In the genomic region with DNA sequence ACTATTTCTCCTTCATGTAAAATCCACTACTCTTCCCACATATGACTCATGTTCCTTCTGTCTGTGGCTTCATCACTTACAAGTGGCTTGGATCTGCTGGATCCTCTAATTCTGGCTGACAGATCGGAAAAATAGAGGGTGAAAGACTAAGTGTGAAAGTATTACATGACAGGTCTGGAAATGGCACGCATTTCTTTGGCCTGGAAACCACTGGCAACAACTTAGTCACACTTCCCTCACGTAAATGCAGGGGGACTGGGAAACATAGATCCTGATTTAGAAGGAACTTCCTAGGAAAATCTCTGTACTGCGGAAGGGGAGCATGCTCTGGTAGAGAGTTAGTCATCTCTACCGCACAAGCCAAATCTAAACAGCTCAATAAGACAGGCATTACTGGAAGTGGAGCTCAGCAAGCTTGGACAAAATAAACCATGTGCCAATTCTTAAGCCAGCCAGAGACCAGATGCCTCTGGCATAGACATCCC, we compare ENCODE assay signal across 9 cellular contexts.
DNase-seq lines count a peak whose midpoint lies in the region; ATAC-seq, FAIRE-seq and TF ChIP-seq lines count a peak whose summit lies in the region.
"Had no signal": no experiment of that assay in that cellular context is flagged by ENCODE, and none has a peak within 500 bp of the region (broad histone marks: within the 10 kb centered on the region; RNA-seq: fewer than 3 reads in every experiment).

No MANE protein-coding gene starts in this region.

- no peaks in the 10 kb centered on the region for H3K4me1 Mint-ChIP-seq in activated CD8-positive, alpha-beta memory T cell treated with anti-CD3 and anti-CD28 coated beads, Interleukin-2, amount 10 ng/mL, durations not matched to agents 7 days and 5 days

- intact Hi-C loops in breast epithelium (cut with DNase I; ENCODE audit: low total_unique reads), result no loop called here

- no peaks in the 10 kb centered on the region for H3K36me3 Mint-ChIP-seq in activated CD8-positive, alpha-beta memory T cell treated with anti-CD3 and anti-CD28 coated beads, Interleukin-2, amount 10 ng/mL, durations not matched to agents 7 days and 5 days

- DNase-seq in LHCN-M2 (ENCODE audit: low read depth) (peak; percentile 99), breast epithelium (ENCODE audit: low spot score in 2 of 2) (no peak), iris pigment epithelial cell (ENCODE audit: low read depth) (peak; percentile 93), thoracic aorta (ENCODE audit: low spot score) (peak; percentile 22), GM19239 (ENCODE audit: insufficient read length, low spot score) (no peak), NCI-H82 (lab: John Stamatoyannopoulos, UW) (no peak), retina (no peak)
- no peak for DNase-seq in activated CD8-positive, alpha-beta memory T cell treated with anti-CD3 and anti-CD28 coated beads, Interleukin-2, amount 10 ng/mL, durations not matched to agents 7 days and 5 days
- DNase-seq: KBM-7 had no signal

- H3K27ac Mint-ChIP-seq in activated CD8-positive, alpha-beta memory T cell treated with anti-CD3 and anti-CD28 coated beads, Interleukin-2, amount 10 ng/mL, durations not matched to agents 7 days and 5 days, result no peak overlapping the region

- peak overlapping the region; percentile 41 to 72 for H3K27ac ChIP-seq in breast epithelium
- peak overlapping the region; percentile 45 to 52 for H3K27ac ChIP-seq in thoracic aorta

- FAIRE-seq in GM19239 (lab: Jason Lieb, UNC), result no peak

- H3K27me3 ChIP-seq in breast epithelium (no peaks in the 10 kb centered on the region), thoracic aorta (replicated peaks; ENCODE audit: insufficient read depth) (no peaks in the 10 kb centered on the region)

- H3K4me3 ChIP-seq in breast epithelium (no peak overlapping the region), thoracic aorta (peak overlapping the region; percentile 3)

- CTCF ChIA-PET in activated CD8-positive, alpha-beta memory T cell treated with anti-CD3 and anti-CD28 coated beads, Interleukin-2, amount 10 ng/mL, durations not matched to agents 7 days and 5 days (lab: Charles Lee), result no interaction called here

- peak; percentile 92 for ATAC-seq in thoracic aorta (ENCODE audit: insufficient number of reproducible peaks, low FRiP score, low read depth)
- ATAC-seq in activated CD8-positive, alpha-beta memory T cell treated with anti-CD3 and anti-CD28 coated beads, Interleukin-2, amount 10 ng/mL, durations not matched to agents 7 days and 5 days, result no peak

- TF ChIP-seq POLR2A in breast epithelium (IDR thresholded peaks at IDR 0.05), result no peak

- no peaks in the 10 kb centered on the region for H3K9me3 ChIP-seq in breast epithelium
- H3K9me3 ChIP-seq in thoracic aorta, result no peaks in the 10 kb centered on the region

- H3K4me1 ChIP-seq in breast epithelium (no peaks in the 10 kb centered on the region), thoracic aorta (ENCODE audit: control insufficient read depth in 1 of 2, low read depth in 2 of 2) (peaks cover 0 to 20% of the 10 kb centered on the region in 2 donors)

- H3K9me3 Mint-ChIP-seq in activated CD8-positive, alpha-beta memory T cell treated with anti-CD3 and anti-CD28 coated beads, Interleukin-2, amount 10 ng/mL, durations not matched to agents 7 days and 5 days (ENCODE audit: low read depth), result no peaks in the 10 kb centered on the region

- no peak overlapping the region for H3K4me3 Mint-ChIP-seq in activated CD8-positive, alpha-beta memory T cell treated with anti-CD3 and anti-CD28 coated beads, Interleukin-2, amount 10 ng/mL, durations not matched to agents 7 days and 5 days

- no peak for TF ChIP-seq CTCF in breast epithelium (IDR thresholded peaks at IDR 0.05)
- no peak for TF ChIP-seq CTCF in thoracic aorta (IDR thresholded peaks at IDR 0.05)

- H3K27me3 Mint-ChIP-seq in activated CD8-positive, alpha-beta memory T cell treated with anti-CD3 and anti-CD28 coated beads, Interleukin-2, amount 10 ng/mL, durations not matched to agents 7 days and 5 days, result no peaks in the 10 kb centered on the region

- no peaks in the 10 kb centered on the region for H3K36me3 ChIP-seq in breast epithelium
- H3K36me3 ChIP-seq in thoracic aorta, result no peaks in the 10 kb centered on the region

Comparison
In these comparisons a context has a peak if more than half of its experiments do, and no peak if none do; other contexts are left out.
1. DNase-seq: peak in LHCN-M2 (single experiment), iris pigment epithelial cell (single experiment) and thoracic aorta (single experiment); none in breast epithelium (0 of 2), GM19239 (single experiment), NCI-H82 (single experiment), activated CD8-positive, alpha-beta memory T cell treated with anti-CD3 and anti-CD28 coated beads, Interleukin-2, amount 10 ng/mL, durations not matched to agents 7 days and 5 days (single experiment) and retina (single experiment).